10 cellular contexts compared by ENCODE assay signal in the genomic region with DNA sequence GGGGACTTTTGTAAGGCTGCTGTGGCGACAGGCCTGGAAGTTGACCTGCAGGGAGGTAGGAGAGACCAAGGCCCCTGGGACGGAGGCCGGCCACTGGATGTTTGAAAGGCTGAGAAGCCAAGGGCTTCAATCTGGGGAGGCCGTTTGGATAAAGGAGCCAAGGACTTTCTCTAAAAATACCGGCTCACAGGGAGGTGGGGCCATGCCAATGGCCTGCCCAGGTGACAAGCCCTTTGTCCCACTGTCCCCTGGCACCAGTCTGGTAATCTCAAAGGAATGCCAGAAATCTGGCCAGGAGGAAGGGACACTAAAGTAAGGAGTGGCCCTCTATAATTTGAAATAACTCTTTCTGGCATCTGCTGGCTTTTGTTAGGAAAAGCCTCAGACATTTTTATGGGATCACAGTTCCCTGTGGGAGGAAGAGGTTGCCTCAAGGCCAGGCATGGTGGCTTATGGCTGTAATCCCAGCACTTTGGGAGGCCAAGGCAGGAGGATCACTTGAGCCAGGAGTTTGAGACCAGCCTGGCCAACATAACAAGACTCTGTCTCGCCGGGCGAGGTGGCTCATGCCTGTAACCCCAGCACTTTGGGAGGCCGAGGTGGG. TPM values are rescaled to one million over a fixed set of nuclear protein-coding genes. Genes with fewer than 3 reads are reported as not detected.
DNase-seq lines count a peak whose midpoint lies in the region; ATAC-seq, FAIRE-seq and TF ChIP-seq lines count a peak whose summit lies in the region.
"Had no signal": no experiment of that assay in that cellular context is flagged by ENCODE, and none has a peak within 500 bp of the region (broad histone marks: within the 10 kb centered on the region; RNA-seq: fewer than 3 reads in every experiment).

No MANE protein-coding gene starts in this region.

- peaks cover 12% of the 10 kb centered on the region for H3F3A ChIP-seq in smooth muscle cell (ENCODE audit: low read depth)

- peaks cover 24% of the 10 kb centered on the region for H4K20me1 ChIP-seq in smooth muscle cell (ENCODE audit: low read depth)

- no peak overlapping the region for H3K4me3 Mint-ChIP-seq in activated CD4-positive, alpha-beta T cell treated with anti-CD3 and anti-CD28 coated beads, Interleukin-2, amount 10 ng/mL, durations not matched to agents 24 days and 14 days

- TF ChIP-seq POLR2A in adrenal gland (IDR thresholded peaks at IDR 0.05) (no peak), right lobe of liver (IDR thresholded peaks at IDR 0.05) (peak; percentile 24)

- H3K4me3 ChIP-seq in adrenal gland (no peak overlapping the region), right lobe of liver (peak overlapping the region in 1 of 3 donors; percentile 10), smooth muscle cell (no peak overlapping the region)

- H3K27ac ChIP-seq in adrenal gland: peak overlapping the region in 3 of 5 donors; percentile 66 to 99 (median 80)
- H3K27ac ChIP-seq in right lobe of liver: peak overlapping the region; percentile 44 to 100 (median 98)
- H3K27ac ChIP-seq in smooth muscle cell (ENCODE audit: low read depth): peak overlapping the region; percentile 45

- ATAC-seq in right lobe of liver (peak; percentile 6 to 38 (median 26)), GM18520 (IDR thresholded peaks at IDR 0.05; ENCODE audit: unreplicated experiment) (no peak)

- peaks cover 14% of the 10 kb centered on the region for H3K27me3 Mint-ChIP-seq in activated CD4-positive, alpha-beta T cell treated with anti-CD3 and anti-CD28 coated beads, Interleukin-2, amount 10 ng/mL, durations not matched to agents 24 days and 14 days

- TF ChIP-seq CTCF in adrenal gland (IDR thresholded peaks at IDR 0.05): no peak
- no peak for TF ChIP-seq CTCF in right lobe of liver (IDR thresholded peaks at IDR 0.05)
- no peak for TF ChIP-seq CTCF in smooth muscle cell (IDR thresholded peaks at IDR 0.05; ENCODE audit: borderline replicate concordance, insufficient read depth, poor library complexity, severe bottlenecking)
- TF ChIP-seq CTCF in D721Med (IDR thresholded peaks at IDR 0.05; ENCODE audit: insufficient read depth, missing control alignments): no peak

- DNase-seq in activated CD4-positive, alpha-beta T cell treated with anti-CD3 and anti-CD28 coated beads, Interleukin-2, amount 10 ng/mL, durations not matched to agents 24 days and 14 days: no peak
- DNase-seq in activated CD4-positive, alpha-beta T cell treated with anti-CD3 and anti-CD28 coated beads, Interleukin-2, amount 50 U/mL, for 48 hours: no peak
- DNase-seq in adrenal gland (peak in 6 of 7 donors; percentile 42 to 73 (median 62)), right lobe of liver (peak; percentile 51 to 79 (median 76)), smooth muscle cell (lab: John Stamatoyannopoulos, UW; ENCODE audit: unreplicated experiment) (no peak), D721Med (ENCODE audit: insufficient read length, low spot score) (no peak), RPMI8226 (no peak)
- DNase-seq: NCI-H1436 had no signal

- intact Hi-C loops in activated CD4-positive, alpha-beta T cell treated with anti-CD3 and anti-CD28 coated beads, Interleukin-2, amount 10 ng/mL, durations not matched to agents 24 days and 14 days (cut with micrococcal nuclease): loop anchor here (5.0 kb wide), 1 partner anchor 91 kb away; the partner anchor contains the start of gene NDUFS8
- intact Hi-C loops in adrenal gland (cut with DNase I): loop anchor here in 1 of 2 donors (5.0 kb wide), 1 partner anchor 86 kb away; the partner anchor contains the start of gene TCIRG1
- intact Hi-C loops in right lobe of liver (cut with DNase I): no loop called here

- H3K27ac Mint-ChIP-seq in activated CD4-positive, alpha-beta T cell treated with anti-CD3 and anti-CD28 coated beads, Interleukin-2, amount 10 ng/mL, durations not matched to agents 24 days and 14 days: peak overlapping the region; percentile 16

- no peak overlapping the region for H3K4me2 ChIP-seq in smooth muscle cell

- H3K27me3 ChIP-seq in adrenal gland (no peaks in the 10 kb centered on the region), right lobe of liver (no peaks in the 10 kb centered on the region), smooth muscle cell (ENCODE audit: low read depth) (no peaks in the 10 kb centered on the region)

- peaks cover 17% of the 10 kb centered on the region for H3K79me2 ChIP-seq in smooth muscle cell (ENCODE audit: low read depth)

- WGBS in adrenal gland, 4 donors: 34 to 75% (median 63%) methylated on average over 5 to 9 of the region's 9 CpGs
- WGBS in right lobe of liver (ENCODE audit: insufficient coverage, low coverage, low lambda C conversion rate, missing lambda C conversion rate): 47% methylated on average over 6 of the region's 9 CpGs
- 70% methylated on average over 9 of the region's 9 CpGs for WGBS in smooth muscle cell (ENCODE audit: low lambda C conversion rate)

- H3K4me1 ChIP-seq in adrenal gland (replicated peaks in 1 of 2) (peaks cover 42 to 43% of the 10 kb centered on the region in 2 donors), right lobe of liver (peaks cover 0 to 50% (median 28%) of the 10 kb centered on the region in 4 donors), smooth muscle cell (ENCODE audit: low read depth) (peaks cover 13% of the 10 kb centered on the region)

- no peak for FAIRE-seq in D721Med (lab: Jason Lieb, UNC)
- FAIRE-seq: A204.1 had no signal

- peaks cover 4% of the 10 kb centered on the region for H3K4me1 Mint-ChIP-seq in activated CD4-positive, alpha-beta T cell treated with anti-CD3 and anti-CD28 coated beads, Interleukin-2, amount 10 ng/mL, durations not matched to agents 24 days and 14 days

- no peak overlapping the region for H2AFZ ChIP-seq in smooth muscle cell (ENCODE audit: low read depth)

- no peaks in the 10 kb centered on the region for H3K9me3 Mint-ChIP-seq in activated CD4-positive, alpha-beta T cell treated with anti-CD3 and anti-CD28 coated beads, Interleukin-2, amount 10 ng/mL, durations not matched to agents 24 days and 14 days

- peaks cover 4% of the 10 kb centered on the region for H3K36me3 Mint-ChIP-seq in activated CD4-positive, alpha-beta T cell treated with anti-CD3 and anti-CD28 coated beads, Interleukin-2, amount 10 ng/mL, durations not matched to agents 24 days and 14 days (ENCODE audit: low read depth)

- H3K9me3 ChIP-seq in adrenal gland (replicated peaks in 1 of 3) (no peaks in the 10 kb centered on the region), right lobe of liver (no peaks in the 10 kb centered on the region), smooth muscle cell (replicated peaks; ENCODE audit: low read depth) (no peaks in the 10 kb centered on the region)

- no peaks in the 10 kb centered on the region for H3K36me3 ChIP-seq in adrenal gland (replicated peaks in 1 of 2)
- H3K36me3 ChIP-seq in right lobe of liver: no peaks in the 10 kb centered on the region
- H3K36me3 ChIP-seq in smooth muscle cell (ENCODE audit: low read depth): no peaks in the 10 kb centered on the region

- H3K9ac ChIP-seq in smooth muscle cell (ENCODE audit: low read depth): no peak overlapping the region

RNA-seq across cellular contexts. Expression of gene CHKA, which starts 1.9 kb away (rescaled TPM):
- total RNA-seq in activated CD4-positive, alpha-beta T cell treated with anti-CD3 and anti-CD28 coated beads, Interleukin-2, amount 10 ng/mL, durations not matched to agents 24 days and 14 days: 15.1 TPM in 2 replicates
- total RNA-seq in adrenal gland (10 to 100 TPM; 26.6 to 67.0 (median 44.7) TPM), right lobe of liver (10 to 100 TPM; 15.1 to 35.8 (median 28.5) TPM), smooth muscle cell (15.9 and 31.1 TPM in 2 replicates)
- polyA plus RNA-seq in adrenal gland (100 to 1,000 TPM in 1 of 3 donors, 10 to 100 TPM in 2; 76.1 to 105 (median 94.6) TPM), smooth muscle cell (19.9 and 21.7 TPM in 2 replicates)

Comparison
In these comparisons a context has a peak if more than half of its experiments do, and no peak if none do; other contexts are left out.
1. DNase-seq: peak in adrenal gland (6 of 7) and right lobe of liver (3 of 3); none in activated CD4-positive, alpha-beta T cell treated with anti-CD3 and anti-CD28 coated beads, Interleukin-2, amount 10 ng/mL, durations not matched to agents 24 days and 14 days (single experiment), activated CD4-positive, alpha-beta T cell treated with anti-CD3 and anti-CD28 coated beads, Interleukin-2, amount 50 U/mL, for 48 hours (0 of 2), smooth muscle cell (single experiment), D721Med (single experiment) and RPMI8226 (single experiment).
2. H3K27ac ChIP-seq: peak in every context shown above with its lines; median percentile 98 in right lobe of liver; 80 in adrenal gland; 45 in smooth muscle cell.